24 cellular contexts compared by ENCODE assay signal in the genomic region with DNA sequence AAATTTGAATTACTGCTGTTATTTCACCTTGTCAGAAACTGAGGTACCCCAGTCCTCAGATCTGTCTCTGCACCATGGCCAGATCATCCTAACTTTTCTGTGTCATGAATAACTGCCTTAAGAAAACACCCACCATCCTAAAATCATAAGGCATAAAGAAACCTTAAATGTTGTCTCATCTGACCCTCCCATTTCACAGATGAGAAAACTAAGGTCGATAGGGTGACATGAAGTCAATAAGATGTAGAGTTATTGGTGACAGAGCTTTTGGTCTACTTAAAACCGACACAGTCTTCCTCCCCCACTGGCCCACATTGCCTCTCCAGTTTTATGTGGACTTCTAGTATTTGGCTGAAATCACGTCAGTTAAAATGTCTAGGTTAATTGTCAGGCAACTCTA.
DNase-seq lines count a peak whose midpoint lies in the region; ATAC-seq, FAIRE-seq and TF ChIP-seq lines count a peak whose summit lies in the region.
"Had no signal": no experiment of that assay in that cellular context is flagged by ENCODE, and none has a peak within 500 bp of the region (broad histone marks: within the 10 kb centered on the region; RNA-seq: fewer than 3 reads in every experiment).

No MANE protein-coding gene starts in this region.

- peaks cover 0 to 4% of the 10 kb centered on the region in 2 donors for H3K4me1 ChIP-seq in right atrium auricular region
- H3K4me1 ChIP-seq: BLaER1, HAP-1 had no signal

- H3K27ac Mint-ChIP-seq in activated T-cell treated with anti-CD3 and anti-CD28 coated beads, Interleukin-2, amount 50 U/mL, for 72 hours: peak overlapping the region; percentile 55
- H3K27ac Mint-ChIP-seq in stimulated activated naive CD8-positive, alpha-beta T cell treated with anti-CD3 and anti-CD28 coated beads, Interleukin-15, amount 100 ng/mL, for 72 hours: peak overlapping the region; percentile 20 to 42
- H3K27ac Mint-ChIP-seq: B cell; CD8-positive, alpha-beta T cell; HFFc6 had no signal

- H3K4me3 Mint-ChIP-seq in activated T-cell treated with anti-CD3 and anti-CD28 coated beads, Interleukin-2, amount 50 U/mL, for 72 hours: no peak overlapping the region
- no peak overlapping the region for H3K4me3 Mint-ChIP-seq in stimulated activated naive CD8-positive, alpha-beta T cell treated with anti-CD3 and anti-CD28 coated beads, Interleukin-15, amount 100 ng/mL, for 72 hours
- H3K4me3 Mint-ChIP-seq: B cell; CD4-positive, CD25-positive, alpha-beta regulatory T cell; CD8-positive, alpha-beta T cell; HFFc6 had no signal

- no peaks in the 10 kb centered on the region for H3K36me3 ChIP-seq in right atrium auricular region
- H3K36me3 ChIP-seq: BLaER1, HAP-1 had no signal

- DNase-seq in activated T-cell treated with anti-CD3 and anti-CD28 coated beads, Interleukin-2, amount 50 U/mL, for 72 hours: no peak
- DNase-seq in activated T-cell treated with anti-CD3 and anti-CD28 coated beads, Interleukin-2, amount 50 U/mL, for 1 hour: no peak
- DNase-seq in right atrium auricular region (ENCODE audit: low spot score) (no peak), Right ventricle myocardium superior (no peak), urothelium cell line (ENCODE audit: low spot score) (no peak), NCI-H2029 treated with DMSO at 0.1 percent for 48 hours (lab: John Stamatoyannopoulos, UW) (no peak)
- no peak for DNase-seq in stimulated activated naive CD8-positive, alpha-beta T cell treated with anti-CD3 and anti-CD28 coated beads, Interleukin-15, amount 100 ng/mL, for 72 hours
- no peak for DNase-seq in stimulated activated naive CD8-positive, alpha-beta T cell treated with anti-CD3 and anti-CD28 coated beads, Interleukin-15, Interleukin-2, amounts not matched to agents 100 U/mL and 50 U/mL, for 24 hours
- DNase-seq: Caco-2; CD4-positive, CD25-positive, alpha-beta regulatory T cell; CD8-positive, alpha-beta T cell; DMS153; DND-41; GOT3; HFFc6 had no signal

- no peak for TF ChIP-seq CTCF in right atrium auricular region (IDR thresholded peaks at IDR 0.05)

- no peak for ATAC-seq in activated T-cell treated with anti-CD3 and anti-CD28 coated beads, Interleukin-2, amount 50 U/mL, for 72 hours (replicated peaks in 1 of 2)
- no peak for ATAC-seq in Right ventricle myocardium superior (ENCODE audit: poor library complexity)
- no peak for ATAC-seq in stimulated activated naive CD8-positive, alpha-beta T cell treated with anti-CD3 and anti-CD28 coated beads, Interleukin-15, amount 100 ng/mL, for 72 hours
- ATAC-seq in stimulated activated naive CD8-positive, alpha-beta T cell treated with anti-CD3 and anti-CD28 coated beads, Interleukin-15, Interleukin-2, amounts not matched to agents 100 U/mL and 50 U/mL, for 24 hours: no peak
- ATAC-seq: CD8-positive, alpha-beta T cell had no signal

- peaks cover 68% of the 10 kb centered on the region for H3K4me1 Mint-ChIP-seq in activated T-cell treated with anti-CD3 and anti-CD28 coated beads, Interleukin-2, amount 50 U/mL, for 72 hours (ENCODE audit: low read depth)
- peaks cover 67% of the 10 kb centered on the region for H3K4me1 Mint-ChIP-seq in stimulated activated naive CD8-positive, alpha-beta T cell treated with anti-CD3 and anti-CD28 coated beads, Interleukin-15, amount 100 ng/mL, for 72 hours

- peaks cover 7% of the 10 kb centered on the region for H3K27me3 Mint-ChIP-seq in activated T-cell treated with anti-CD3 and anti-CD28 coated beads, Interleukin-2, amount 50 U/mL, for 72 hours (ENCODE audit: low read depth)
- H3K27me3 Mint-ChIP-seq in stimulated activated naive CD8-positive, alpha-beta T cell treated with anti-CD3 and anti-CD28 coated beads, Interleukin-15, amount 100 ng/mL, for 72 hours: no peaks in the 10 kb centered on the region

- no peaks in the 10 kb centered on the region for H3K27me3 ChIP-seq in right atrium auricular region
- H3K27me3 ChIP-seq: BLaER1 had no signal

- no peaks in the 10 kb centered on the region for H3K36me3 Mint-ChIP-seq in activated T-cell treated with anti-CD3 and anti-CD28 coated beads, Interleukin-2, amount 50 U/mL, for 72 hours (ENCODE audit: insufficient read depth in 2 of 2)
- H3K36me3 Mint-ChIP-seq: CD4-positive, CD25-positive, alpha-beta regulatory T cell; CD8-positive, alpha-beta T cell had no signal

- H3K4me3 ChIP-seq in right atrium auricular region: no peak overlapping the region
- H3K4me3 ChIP-seq: BLaER1, HAP-1 had no signal

- peaks cover 0 to 2% of the 10 kb centered on the region in 2 donors for H3K9me3 Mint-ChIP-seq in activated T-cell treated with anti-CD3 and anti-CD28 coated beads, Interleukin-2, amount 50 U/mL, for 72 hours
- H3K9me3 Mint-ChIP-seq in stimulated activated naive CD8-positive, alpha-beta T cell treated with anti-CD3 and anti-CD28 coated beads, Interleukin-15, amount 100 ng/mL, for 72 hours: peaks cover under 1 to 2% of the 10 kb centered on the region in 2 donors
- H3K9me3 Mint-ChIP-seq: CD8-positive, alpha-beta T cell; HFFc6 had no signal

- peak; percentile 9 for FAIRE-seq in urothelium cell line (lab: Jason Lieb, UNC)
- FAIRE-seq: A204.1, G401.6, GM12892, H54 had no signal

- no peaks in the 10 kb centered on the region for H3K9me3 ChIP-seq in right atrium auricular region
- H3K9me3 ChIP-seq: BLaER1, Caco-2, HAP-1 had no signal

- H3K27ac ChIP-seq in right atrium auricular region: peak overlapping the region; percentile 62 to 83
- H3K27ac ChIP-seq: 22Rv1, BLaER1, C4-2B had no signal

- intact Hi-C loops in Right ventricle myocardium superior (cut with DNase I): no loop called here
